In genomic region chr10:5004501-5004900, GRCh38 we compare ENCODE assay signal across 2 cellular contexts. TPM values are rescaled to one million over a fixed set of nuclear protein-coding genes. Genes with fewer than 3 reads are reported as not detected.
"Had no signal": no experiment of that assay in that cellular context is flagged by ENCODE, and none has a peak within 500 bp of the region (broad histone marks: within the 10 kb centered on the region; RNA-seq: fewer than 3 reads in every experiment).

No MANE protein-coding gene starts in this region.

RNA-seq across cellular contexts. Expression of gene AKR1C2, which starts 0.8 kb away (rescaled TPM):
- total RNA-seq: naive thymus-derived CD8-positive, alpha-beta T cell had no signal
- polyA plus RNA-seq: immature natural killer cell; naive thymus-derived CD8-positive, alpha-beta T cell had no signal

RNA-seq across cellular contexts. Expression of gene AKR1C1, which starts 41.3 kb away (rescaled TPM):
- polyA plus RNA-seq: immature natural killer cell had no signal
